ENCODE assay signal across 17 cellular contexts in genomic region chr6:32075781-32076494, GRCh38. TPM values are rescaled to one million over a fixed set of nuclear protein-coding genes. Genes with fewer than 3 reads are reported as not detected.
DNase-seq lines count a peak whose midpoint lies in the region; ATAC-seq, FAIRE-seq and TF ChIP-seq lines count a peak whose summit lies in the region.
"Had no signal": no experiment of that assay in that cellular context is flagged by ENCODE, and none has a peak within 500 bp of the region (broad histone marks: within the 10 kb centered on the region; RNA-seq: fewer than 3 reads in every experiment).

No MANE protein-coding gene starts in this region.

- H3K9me3 Mint-ChIP-seq in activated naive CD4-positive, alpha-beta T cell treated with anti-CD3 and anti-CD28 coated beads, Interleukin-2, amount 50 U/mL, for 24 hours = no peaks in the 10 kb centered on the region
- H3K9me3 Mint-ChIP-seq in astrocyte (ENCODE audit: unreplicated experiment) = peaks cover 4% of the 10 kb centered on the region
- H3K9me3 Mint-ChIP-seq in stimulated activated effector memory CD8-positive, alpha-beta T cell treated with anti-CD3 and anti-CD28 coated beads, Interleukin-12 subunit alpha, Interleukin-12 subunit beta, amount 100 ng/mL, for 72 hours = no peaks in the 10 kb centered on the region

- WGBS in suprapubic skin = 67% methylated on average over 9 of the region's 9 CpGs

- no peaks in the 10 kb centered on the region for H3K4me1 Mint-ChIP-seq in activated naive CD4-positive, alpha-beta T cell treated with anti-CD3 and anti-CD28 coated beads, Interleukin-2, amount 50 U/mL, for 24 hours
- H3K4me1 Mint-ChIP-seq in astrocyte (ENCODE audit: low read depth, unreplicated experiment) = peaks cover 32% of the 10 kb centered on the region
- H3K4me1 Mint-ChIP-seq in stimulated activated effector memory CD8-positive, alpha-beta T cell treated with anti-CD3 and anti-CD28 coated beads, Interleukin-12 subunit alpha, Interleukin-12 subunit beta, amount 100 ng/mL, for 72 hours = peaks cover 4% of the 10 kb centered on the region

- ATAC-seq in stimulated activated effector memory CD8-positive, alpha-beta T cell treated with anti-CD3 and anti-CD28 coated beads, Interleukin-12 subunit alpha, Interleukin-12 subunit beta, amount 100 ng/mL, for 72 hours = no peak

- no peak for DNase-seq in activated naive CD4-positive, alpha-beta T cell treated with anti-CD3 and anti-CD28 coated beads, Interleukin-2, amount 50 U/mL, for 16 hours
- DNase-seq in astrocyte (ENCODE audit: low read depth) (no peak), kidney (peak; percentile 22), suprapubic skin (ENCODE audit: low spot score in 2 of 2) (no peak), GF-D8 (lab: John Stamatoyannopoulos, UW) (no peak), hypothalamus (lab: John Stamatoyannopoulos, UW) (no peak)
- DNase-seq in stimulated activated effector memory CD8-positive, alpha-beta T cell treated with anti-CD3 and anti-CD28 coated beads, Interleukin-12 subunit alpha, Interleukin-12 subunit beta, amount 100 ng/mL, for 72 hours (ENCODE audit: low spot score in 2 of 2) = no peak
- DNase-seq: 8988T; activated CD4-positive, CD25-positive, alpha-beta regulatory T cell; cerebellar nuclear complex; effector memory CD4-positive, alpha-beta T cell; stimulated activated CD4-positive, alpha-beta T cell treated with anti-CD3 and anti-CD28 coated beads, Interleukin-12 subunit alpha, Interleukin-12 subunit beta, amount 100 ng/mL, for 4 hours had no signal

- peaks cover 20% of the 10 kb centered on the region for H3K4me1 ChIP-seq in astrocyte (ENCODE audit: insufficient read depth, low read length)
- no peaks in the 10 kb centered on the region for H3K4me1 ChIP-seq in kidney (ENCODE audit: control insufficient read depth in 1 of 2, insufficient read depth in 1 of 2, low read depth in 1 of 2, low read length in 2 of 2)
- peaks cover 18% of the 10 kb centered on the region for H3K4me1 ChIP-seq in suprapubic skin
- H3K4me1 ChIP-seq: parathyroid adenoma had no signal

- no peaks in the 10 kb centered on the region for H3K79me2 ChIP-seq in astrocyte (ENCODE audit: insufficient read depth, low read length)
- H3K79me2 ChIP-seq: parathyroid adenoma had no signal

- H3K36me3 ChIP-seq in astrocyte (ENCODE audit: insufficient read depth, low read length) (no peaks in the 10 kb centered on the region), kidney (ENCODE audit: control insufficient read depth in 1 of 2, insufficient read depth in 2 of 2, low read length in 2 of 2) (no peaks in the 10 kb centered on the region), suprapubic skin (peaks cover 27% of the 10 kb centered on the region)
- H3K36me3 ChIP-seq: adrenal gland; BLaER1 treated with 17β-estradiol and CSF1 and Interleukin-3, amounts not matched to agents 10 nM and 100 nM had no signal

- no peak overlapping the region for H2AFZ ChIP-seq in astrocyte (ENCODE audit: low read depth, low read length)
- H2AFZ ChIP-seq: parathyroid adenoma had no signal

- no peaks in the 10 kb centered on the region for H3K36me3 Mint-ChIP-seq in activated naive CD4-positive, alpha-beta T cell treated with anti-CD3 and anti-CD28 coated beads, Interleukin-2, amount 50 U/mL, for 24 hours
- no peaks in the 10 kb centered on the region for H3K36me3 Mint-ChIP-seq in astrocyte (ENCODE audit: low read depth, unreplicated experiment)
- H3K36me3 Mint-ChIP-seq in stimulated activated effector memory CD8-positive, alpha-beta T cell treated with anti-CD3 and anti-CD28 coated beads, Interleukin-12 subunit alpha, Interleukin-12 subunit beta, amount 100 ng/mL, for 72 hours = no peaks in the 10 kb centered on the region

- no peaks in the 10 kb centered on the region for H4K20me1 ChIP-seq in astrocyte (ENCODE audit: insufficient read depth, low read length)
- H4K20me1 ChIP-seq: BLaER1 treated with 17β-estradiol and CSF1 and Interleukin-3, amounts not matched to agents 10 nM and 100 nM had no signal

- no peak for FAIRE-seq in astrocyte (lab: Jason Lieb, UNC)
- no peak for FAIRE-seq in kidney (lab: Jason Lieb, UNC)

- H3K9me3 ChIP-seq in astrocyte (ENCODE audit: insufficient read depth, low read depth, low read length) = no peaks in the 10 kb centered on the region
- no peaks in the 10 kb centered on the region for H3K9me3 ChIP-seq in kidney (ENCODE audit: control insufficient read depth in 1 of 2, low read length in 2 of 2)
- no peaks in the 10 kb centered on the region for H3K9me3 ChIP-seq in suprapubic skin
- H3K9me3 ChIP-seq: adrenal gland; BLaER1 treated with 17β-estradiol and CSF1 and Interleukin-3, amounts not matched to agents 10 nM and 100 nM; tibial artery had no signal

- H3K27ac ChIP-seq in astrocyte (ENCODE audit: low read depth, low read length) = peak overlapping the region; percentile 10
- no peak overlapping the region for H3K27ac ChIP-seq in kidney (ENCODE audit: low read depth in 2 of 2, low read length in 2 of 2)
- H3K27ac ChIP-seq in suprapubic skin = peak overlapping the region; percentile 40
- H3K27ac ChIP-seq: BLaER1 treated with 17β-estradiol and CSF1 and Interleukin-3, amounts not matched to agents 10 nM and 100 nM; parathyroid adenoma; tibial artery had no signal

- H3K9ac ChIP-seq in astrocyte (ENCODE audit: low read length) = peak overlapping the region; percentile 12
- H3K9ac ChIP-seq in kidney (ENCODE audit: low read length in 2 of 2) = no peak overlapping the region
- H3K9ac ChIP-seq: BLaER1 treated with 17β-estradiol and CSF1 and Interleukin-3, amounts not matched to agents 10 nM and 100 nM; parathyroid adenoma had no signal

- H3K27me3 ChIP-seq in astrocyte (ENCODE audit: insufficient read depth, low read length) (peaks cover 28% of the 10 kb centered on the region), suprapubic skin (no peaks in the 10 kb centered on the region)
- H3K27me3 ChIP-seq: adrenal gland, tibial artery had no signal

- TF ChIP-seq CTCF in astrocyte (IDR thresholded peaks at IDR 0.05; ENCODE audit: insufficient read depth, low read depth, low read length) (no peak), kidney (IDR thresholded peaks at IDR 0.05; ENCODE audit: borderline replicate concordance, extremely low read depth, insufficient read depth) (no peak), suprapubic skin (IDR thresholded peaks at IDR 0.05) (no peak)

- peak overlapping the region; percentile 34 for H3K4me2 ChIP-seq in astrocyte (ENCODE audit: low read length)
- H3K4me2 ChIP-seq: BLaER1 treated with 17β-estradiol and CSF1 and Interleukin-3, amounts not matched to agents 10 nM and 100 nM had no signal

- H3K4me3 Mint-ChIP-seq in activated naive CD4-positive, alpha-beta T cell treated with anti-CD3 and anti-CD28 coated beads, Interleukin-2, amount 50 U/mL, for 24 hours = no peak overlapping the region
- H3K4me3 Mint-ChIP-seq in astrocyte (ENCODE audit: unreplicated experiment) = peak overlapping the region; percentile 5
- H3K4me3 Mint-ChIP-seq in stimulated activated effector memory CD8-positive, alpha-beta T cell treated with anti-CD3 and anti-CD28 coated beads, Interleukin-12 subunit alpha, Interleukin-12 subunit beta, amount 100 ng/mL, for 72 hours = no peak overlapping the region

- H3K27ac Mint-ChIP-seq in activated naive CD4-positive, alpha-beta T cell treated with anti-CD3 and anti-CD28 coated beads, Interleukin-2, amount 50 U/mL, for 24 hours = peak overlapping the region; percentile 17
- peak overlapping the region; percentile 90 for H3K27ac Mint-ChIP-seq in astrocyte (ENCODE audit: unreplicated experiment)
- H3K27ac Mint-ChIP-seq in stimulated activated effector memory CD8-positive, alpha-beta T cell treated with anti-CD3 and anti-CD28 coated beads, Interleukin-12 subunit alpha, Interleukin-12 subunit beta, amount 100 ng/mL, for 72 hours = no peak overlapping the region

- no peak for TF ChIP-seq EP300 in suprapubic skin (IDR thresholded peaks at IDR 0.05)

- intact Hi-C loops in kidney (cut with DNase I) = no loop called here

- no peak for TF ChIP-seq POLR2A in suprapubic skin (IDR thresholded peaks at IDR 0.05)

- H3K27me3 Mint-ChIP-seq in activated naive CD4-positive, alpha-beta T cell treated with anti-CD3 and anti-CD28 coated beads, Interleukin-2, amount 50 U/mL, for 24 hours = no peaks in the 10 kb centered on the region
- peaks cover 35% of the 10 kb centered on the region for H3K27me3 Mint-ChIP-seq in astrocyte (ENCODE audit: low read depth, unreplicated experiment)

- H3K4me3 ChIP-seq in astrocyte (ENCODE audit: insufficient read depth, low read depth, low read length) (no peak overlapping the region), kidney (ENCODE audit: low read length in 2 of 2) (no peak overlapping the region), suprapubic skin (no peak overlapping the region)
- H3K4me3 ChIP-seq: adrenal gland; BLaER1 treated with 17β-estradiol and CSF1 and Interleukin-3, amounts not matched to agents 10 nM and 100 nM; tibial artery had no signal

RNA-seq across cellular contexts. Expression of gene TNXB, which starts 33.2 kb away (rescaled TPM):
- total RNA-seq in astrocyte (1.8 and 2.3 TPM in 2 replicates), kidney (88.2 TPM), suprapubic skin (10 to 100 TPM; 25.7 to 52.5 (median 40.2) TPM)
- 13.3 TPM for polyA plus RNA-seq in kidney (ENCODE audit: insufficient read depth, low read depth, low replicate concordance)

RNA-seq across cellular contexts. Expression of gene CYP21A2, which starts 37.7 kb away (rescaled TPM):
- total RNA-seq in astrocyte (0.11 and 0.46 TPM in 2 replicates), kidney (3.2 TPM), suprapubic skin (1 to 10 TPM in 1 of 4 donors, under 1 TPM in 1, not detected in 2; 0.39 to 2.3 TPM)
- 8.2 TPM for polyA plus RNA-seq in kidney (ENCODE audit: insufficient read depth, low read depth, low replicate concordance)

RNA-seq across cellular contexts. Expression of gene ATF6B, which starts 52.1 kb away (rescaled TPM):
- total RNA-seq in astrocyte (68.7 and 70.1 TPM in 2 replicates), kidney (104 TPM), suprapubic skin (100 to 1,000 TPM in 1 of 4 donors, 10 to 100 TPM in 3; 55.8 to 161 (median 74.0) TPM)
- polyA plus RNA-seq in kidney (ENCODE audit: insufficient read depth, low read depth, low replicate concordance) = 40.3 TPM

RNA-seq across cellular contexts. Expression of gene FKBPL, which starts 54.1 kb away (rescaled TPM):
- total RNA-seq in astrocyte = 5.2 TPM in 2 replicates
- total RNA-seq in kidney = 4.8 TPM
- polyA plus RNA-seq in kidney (ENCODE audit: insufficient read depth, low read depth, low replicate concordance) = 5.7 TPM
- 10 to 100 TPM in 1 of 4 donors, 1 to 10 TPM in 3; 3.5 to 10.6 (median 5.6) TPM for total RNA-seq in suprapubic skin

Comparison
In these comparisons a context has a peak if more than half of its experiments do, and no peak if none do; other contexts are left out.
1. H3K27ac ChIP-seq: peak in astrocyte (single experiment) and suprapubic skin (single experiment); none in kidney (0 of 2).